ENCODE assay signal across 38 cellular contexts in the genomic region with DNA sequence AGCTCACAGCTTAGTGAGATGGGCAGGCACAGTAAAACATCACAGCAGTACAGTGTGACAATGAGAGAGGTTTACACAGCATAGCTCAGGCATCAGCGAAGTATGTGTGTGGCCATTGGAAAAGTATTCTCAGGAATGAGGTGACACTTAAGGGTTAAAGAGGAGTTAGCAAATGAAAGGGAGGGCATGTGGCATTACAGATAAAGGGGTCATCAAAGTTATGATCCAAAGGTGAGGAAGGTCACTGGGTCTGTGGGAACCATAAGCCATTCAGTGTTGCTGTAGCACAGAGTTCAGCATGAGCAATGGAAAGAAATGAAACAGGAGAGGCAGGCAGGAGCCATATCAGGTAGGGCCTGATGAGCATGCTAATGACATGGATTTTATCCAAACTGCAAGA. TPM values are rescaled to one million over a fixed set of nuclear protein-coding genes. Genes with fewer than 3 reads are reported as not detected.
"Had no signal": no experiment of that assay in that cellular context is flagged by ENCODE, and none has a peak within 500 bp of the region (broad histone marks: within the 10 kb centered on the region; RNA-seq: fewer than 3 reads in every experiment).

No MANE protein-coding gene starts in this region.

- H3K27me3 ChIP-seq: body of pancreas, brain microvascular endothelial cell, breast epithelium had no signal

- H3K4me3 Mint-ChIP-seq: activated B cell treated with CpG ODN at 0.5 μM for 24 hours; activated CD4-positive, alpha-beta memory T cell treated with anti-CD3 and anti-CD28 coated beads, Interleukin-2, amount 10 ng/mL, durations not matched to agents 7 days and 5 days; activated CD4-positive, alpha-beta T cell treated with anti-CD3 and anti-CD28 coated beads, Interleukin-2, amount 10 ng/mL, durations not matched to agents 24 days and 14 days; activated CD8-positive, alpha-beta memory T cell treated with anti-CD3 and anti-CD28 coated beads, Interleukin-2, amount 10 ng/mL, durations not matched to agents 7 days and 5 days; activated CD8-positive, alpha-beta T cell treated with anti-CD3 and anti-CD28 coated beads, Interleukin-2, amount 10 ng/mL, durations not matched to agents 7 days and 5 days; activated naive CD4-positive, alpha-beta T cell treated with anti-CD3 and anti-CD28 coated beads, Interleukin-2, amount 10 ng/mL, durations not matched to agents 7 days and 5 days; activated naive CD4-positive, alpha-beta T cell treated with anti-CD3 and anti-CD28 coated beads, Interleukin-2, amount 50 U/mL, for 24 hours; activated naive CD8-positive, alpha-beta T cell; activated naive CD8-positive, alpha-beta T cell treated with anti-CD3 and anti-CD28 coated beads, Interleukin-2, amount 10 ng/mL, durations not matched to agents 7 days and 5 days; activated naive CD8-positive, alpha-beta T cell treated with anti-CD3 and anti-CD28 coated beads, Interleukin-2, amount 50 U/mL, for 24 hours; activated T-cell treated with anti-CD3 and anti-CD28 coated beads, Interleukin-2, amount 50 U/mL, for 24 hours; T-helper 1 cell treated with Interleukin-12 subunit alpha and Interleukin-12 subunit beta and Interleukin-4 antibody, amounts not matched to agents 30 μg/mL and 1 μg/mL, for 36 hours; T-helper 2 cell treated with Interferon-gamma antibody and Interleukin-4, amounts not matched to agents 5 μg/mL and 100 μg/mL, for 36 hours had no signal

- H3K9me3 ChIP-seq: body of pancreas, breast epithelium had no signal

- H3K36me3 Mint-ChIP-seq: activated CD8-positive, alpha-beta memory T cell treated with anti-CD3 and anti-CD28 coated beads, Interleukin-2, amount 10 ng/mL, durations not matched to agents 7 days and 5 days; activated naive CD4-positive, alpha-beta T cell treated with anti-CD3 and anti-CD28 coated beads, Interleukin-2, amount 10 ng/mL, durations not matched to agents 7 days and 5 days; activated naive CD4-positive, alpha-beta T cell treated with anti-CD3 and anti-CD28 coated beads, Interleukin-2, amount 50 U/mL, for 24 hours; activated naive CD8-positive, alpha-beta T cell; activated naive CD8-positive, alpha-beta T cell treated with anti-CD3 and anti-CD28 coated beads, Interleukin-2, amount 10 ng/mL, durations not matched to agents 7 days and 5 days had no signal

- H3K4me3 ChIP-seq: body of pancreas, breast epithelium had no signal

- H3K27ac ChIP-seq: body of pancreas, brain microvascular endothelial cell, breast epithelium, VCaP had no signal

- H3K27ac Mint-ChIP-seq: activated B cell treated with CpG ODN at 0.5 μM for 24 hours; activated CD4-positive, alpha-beta memory T cell treated with anti-CD3 and anti-CD28 coated beads, Interleukin-2, amount 10 ng/mL, durations not matched to agents 7 days and 5 days; activated CD4-positive, alpha-beta T cell treated with anti-CD3 and anti-CD28 coated beads, Interleukin-2, amount 10 ng/mL, durations not matched to agents 24 days and 14 days; activated CD8-positive, alpha-beta memory T cell treated with anti-CD3 and anti-CD28 coated beads, Interleukin-2, amount 10 ng/mL, durations not matched to agents 7 days and 5 days; activated CD8-positive, alpha-beta T cell treated with anti-CD3 and anti-CD28 coated beads, Interleukin-2, amount 10 ng/mL, durations not matched to agents 7 days and 5 days; activated naive CD4-positive, alpha-beta T cell treated with anti-CD3 and anti-CD28 coated beads, Interleukin-2, amount 10 ng/mL, durations not matched to agents 7 days and 5 days; activated naive CD4-positive, alpha-beta T cell treated with anti-CD3 and anti-CD28 coated beads, Interleukin-2, amount 50 U/mL, for 24 hours; activated naive CD8-positive, alpha-beta T cell; activated naive CD8-positive, alpha-beta T cell treated with anti-CD3 and anti-CD28 coated beads, Interleukin-2, amount 10 ng/mL, durations not matched to agents 7 days and 5 days; activated naive CD8-positive, alpha-beta T cell treated with anti-CD3 and anti-CD28 coated beads, Interleukin-2, amount 50 U/mL, for 24 hours; activated T-cell treated with anti-CD3 and anti-CD28 coated beads, Interleukin-2, amount 50 U/mL, for 24 hours; activated T-helper 2 cell treated with anti-CD3 and anti-CD28 coated beads, Interferon-gamma antibody, Interleukin-2, Interleukin-4, amounts not matched to agents 10 μg/mL and 5 μg/mL and 100 μg/mL, durations not matched to agents 14 hours and 24 hours and 36 hours; T-helper 1 cell treated with Interleukin-12 subunit alpha and Interleukin-12 subunit beta and Interleukin-4 antibody, amounts not matched to agents 30 μg/mL and 1 μg/mL, for 36 hours; T-helper 2 cell treated with Interferon-gamma antibody and Interleukin-4, amounts not matched to agents 5 μg/mL and 100 μg/mL, for 36 hours had no signal

- H3K9me3 Mint-ChIP-seq: activated CD4-positive, alpha-beta memory T cell treated with anti-CD3 and anti-CD28 coated beads, Interleukin-2, amount 10 ng/mL, durations not matched to agents 7 days and 5 days; activated CD4-positive, alpha-beta T cell treated with anti-CD3 and anti-CD28 coated beads, Interleukin-2, amount 10 ng/mL, durations not matched to agents 24 days and 14 days; activated naive CD8-positive, alpha-beta T cell treated with anti-CD3 and anti-CD28 coated beads, Interleukin-2, amount 10 ng/mL, durations not matched to agents 7 days and 5 days; activated T-helper 2 cell treated with anti-CD3 and anti-CD28 coated beads, Interferon-gamma antibody, Interleukin-2, Interleukin-4, amounts not matched to agents 10 μg/mL and 5 μg/mL and 100 μg/mL, durations not matched to agents 14 hours and 24 hours and 36 hours; T-helper 1 cell treated with Interleukin-12 subunit alpha and Interleukin-12 subunit beta and Interleukin-4 antibody, amounts not matched to agents 30 μg/mL and 1 μg/mL, for 36 hours; T-helper 2 cell treated with Interferon-gamma antibody and Interleukin-4, amounts not matched to agents 5 μg/mL and 100 μg/mL, for 36 hours had no signal

- DNase-seq: activated B cell treated with CpG ODN at 0.5 μM for 24 hours; activated CD4-positive, alpha-beta memory T cell treated with anti-CD3 and anti-CD28 coated beads, Interleukin-2, amount 10 ng/mL, durations not matched to agents 7 days and 5 days; activated CD4-positive, alpha-beta T cell treated with anti-CD3 and anti-CD28 coated beads for 4 hours; activated CD4-positive, alpha-beta T cell treated with anti-CD3 and anti-CD28 coated beads, Interleukin-2, amount 10 ng/mL, durations not matched to agents 24 days and 14 days; activated CD4-positive, alpha-beta T cell treated with anti-CD3 and anti-CD28 coated beads, Interleukin-2, amount 50 U/mL, for 1 hour; activated CD4-positive, alpha-beta T cell treated with anti-CD3 and anti-CD28 coated beads, Interleukin-2, amount 50 U/mL, for 48 hours; activated CD4-positive, CD25-positive, alpha-beta regulatory T cell treated with anti-CD3 and anti-CD28 coated beads, Interleukin-2, amount 50 U/mL, for 72 hours; activated CD8-positive, alpha-beta memory T cell treated with anti-CD3 and anti-CD28 coated beads for 24 hours; activated CD8-positive, alpha-beta memory T cell treated with anti-CD3 and anti-CD28 coated beads, Interleukin-2, amount 10 ng/mL, durations not matched to agents 7 days and 5 days; activated CD8-positive, alpha-beta memory T cell treated with anti-CD3 and anti-CD28 coated beads, Interleukin-2, amount 50 U/mL, for 48 hours; activated CD8-positive, alpha-beta T cell treated with anti-CD3 and anti-CD28 coated beads, Interleukin-2, amount 10 ng/mL, durations not matched to agents 7 days and 5 days; activated effector memory CD4-positive, alpha-beta T cell treated with Interleukin-2 at 50 U/mL for 16 hours; activated gamma-delta T cell; activated naive CD4-positive, alpha-beta T cell treated with anti-CD3 and anti-CD28 coated beads, Interleukin-2, amount 10 ng/mL, durations not matched to agents 7 days and 5 days; activated naive CD4-positive, alpha-beta T cell treated with Interleukin-2 at 50 U/mL for 16 hours; activated naive CD8-positive, alpha-beta T cell treated with anti-CD3 and anti-CD28 coated beads, Interleukin-2, amount 10 ng/mL, durations not matched to agents 7 days and 5 days; activated naive CD8-positive, alpha-beta T cell treated with anti-CD3 and anti-CD28 coated beads, Interleukin-2, amount 50 U/mL, for 24 hours; activated T-cell treated with anti-CD3 and anti-CD28 coated beads, Interleukin-2, amount 50 U/mL, for 24 hours; activated T-cell treated with anti-CD3 and anti-CD28 coated beads, Interleukin-2, amount 50 U/mL, for 48 hours; amygdala; anterior cingulate cortex; body of pancreas; brain microvascular endothelial cell; central memory CD4-positive, alpha-beta T cell; SW 1271; T-helper 1 cell; T-helper 2 cell; T-helper 9 cell had no signal

- H3K36me3 ChIP-seq: brain microvascular endothelial cell, breast epithelium had no signal

- H3K4me1 Mint-ChIP-seq: activated B cell treated with CpG ODN at 0.5 μM for 24 hours; activated CD4-positive, alpha-beta memory T cell treated with anti-CD3 and anti-CD28 coated beads, Interleukin-2, amount 10 ng/mL, durations not matched to agents 7 days and 5 days; activated CD4-positive, alpha-beta T cell treated with anti-CD3 and anti-CD28 coated beads, Interleukin-2, amount 10 ng/mL, durations not matched to agents 24 days and 14 days; activated CD8-positive, alpha-beta memory T cell treated with anti-CD3 and anti-CD28 coated beads, Interleukin-2, amount 10 ng/mL, durations not matched to agents 7 days and 5 days; activated naive CD4-positive, alpha-beta T cell treated with anti-CD3 and anti-CD28 coated beads, Interleukin-2, amount 10 ng/mL, durations not matched to agents 7 days and 5 days; activated naive CD4-positive, alpha-beta T cell treated with anti-CD3 and anti-CD28 coated beads, Interleukin-2, amount 50 U/mL, for 24 hours; activated naive CD8-positive, alpha-beta T cell treated with anti-CD3 and anti-CD28 coated beads, Interleukin-2, amount 10 ng/mL, durations not matched to agents 7 days and 5 days; activated naive CD8-positive, alpha-beta T cell treated with anti-CD3 and anti-CD28 coated beads, Interleukin-2, amount 50 U/mL, for 24 hours had no signal

- H3K4me1 ChIP-seq: breast epithelium had no signal

- H3K27me3 Mint-ChIP-seq: activated B cell treated with CpG ODN at 0.5 μM for 24 hours; activated CD4-positive, alpha-beta memory T cell treated with anti-CD3 and anti-CD28 coated beads, Interleukin-2, amount 10 ng/mL, durations not matched to agents 7 days and 5 days; activated CD4-positive, alpha-beta T cell treated with anti-CD3 and anti-CD28 coated beads, Interleukin-2, amount 10 ng/mL, durations not matched to agents 24 days and 14 days; activated CD8-positive, alpha-beta memory T cell treated with anti-CD3 and anti-CD28 coated beads, Interleukin-2, amount 10 ng/mL, durations not matched to agents 7 days and 5 days; activated naive CD4-positive, alpha-beta T cell treated with anti-CD3 and anti-CD28 coated beads, Interleukin-2, amount 10 ng/mL, durations not matched to agents 7 days and 5 days; activated naive CD8-positive, alpha-beta T cell; activated naive CD8-positive, alpha-beta T cell treated with anti-CD3 and anti-CD28 coated beads, Interleukin-2, amount 10 ng/mL, durations not matched to agents 7 days and 5 days had no signal

- ATAC-seq: activated CD8-positive, alpha-beta memory T cell treated with anti-CD3 and anti-CD28 coated beads, Interleukin-2, amount 10 ng/mL, durations not matched to agents 7 days and 5 days; activated CD8-positive, alpha-beta T cell treated with anti-CD3 and anti-CD28 coated beads, Interleukin-2, amount 10 ng/mL, durations not matched to agents 7 days and 5 days; activated naive CD8-positive, alpha-beta T cell treated with anti-CD3 and anti-CD28 coated beads, Interleukin-2, amount 50 U/mL, for 24 hours; body of pancreas had no signal

RNA-seq across cellular contexts. Expression of a gene that starts 4.5 kb away (rescaled TPM):
- total RNA-seq: activated B cell treated with CpG ODN at 0.5 μM for 24 hours; activated CD4-positive, alpha-beta memory T cell treated with anti-CD3 and anti-CD28 coated beads, Interleukin-2, amount 10 ng/mL, durations not matched to agents 7 days and 5 days; activated CD4-positive, alpha-beta T cell treated with anti-CD3 and anti-CD28 coated beads, Interleukin-2, amount 10 ng/mL, durations not matched to agents 24 days and 14 days; activated CD8-positive, alpha-beta memory T cell treated with anti-CD3 and anti-CD28 coated beads, Interleukin-2, amount 10 ng/mL, durations not matched to agents 7 days and 5 days; activated CD8-positive, alpha-beta T cell treated with anti-CD3 and anti-CD28 coated beads, Interleukin-2, amount 10 ng/mL, durations not matched to agents 7 days and 5 days; activated naive CD8-positive, alpha-beta T cell treated with anti-CD3 and anti-CD28 coated beads, Interleukin-2, amount 10 ng/mL, durations not matched to agents 7 days and 5 days; activated T-helper 2 cell treated with anti-CD3 and anti-CD28 coated beads, Interferon-gamma antibody, Interleukin-2, Interleukin-4, amounts not matched to agents 10 μg/mL and 5 μg/mL and 100 μg/mL, durations not matched to agents 14 hours and 24 hours and 36 hours; astrocyte; body of pancreas; breast epithelium; cardiac septum had no signal
- polyA plus RNA-seq: adipose tissue had no signal
